28 cellular contexts compared by ENCODE assay signal in genomic region chr11:12069053-12069676, GRCh38. TPM values are rescaled to one million over a fixed set of nuclear protein-coding genes. Genes with fewer than 3 reads are reported as not detected.
DNase-seq lines count a peak whose midpoint lies in the region; ATAC-seq, FAIRE-seq and TF ChIP-seq lines count a peak whose summit lies in the region.
"Had no signal": no experiment of that assay in that cellular context is flagged by ENCODE, and none has a peak within 500 bp of the region (broad histone marks: within the 10 kb centered on the region; RNA-seq: fewer than 3 reads in every experiment).

No MANE protein-coding gene starts in this region.

- H3K27me3 Mint-ChIP-seq in naive thymus-derived CD4-positive, alpha-beta T cell, result peaks cover 0 to 8% (median 2%) of the 10 kb centered on the region in 5 donors
- H3K27me3 Mint-ChIP-seq: CD4-positive, alpha-beta T cell had no signal

- H3K27me3 ChIP-seq in BLaER1 treated with 17β-estradiol and CSF1 and Interleukin-3, amounts not matched to agents 10 nM and 100 nM, result no peaks in the 10 kb centered on the region
- no peaks in the 10 kb centered on the region for H3K27me3 ChIP-seq in naive thymus-derived CD4-positive, alpha-beta T cell (ENCODE audit: control insufficient read depth in 2 of 2, insufficient read depth in 2 of 2, low read length in 2 of 2)
- H3K27me3 ChIP-seq: body of pancreas, heart right ventricle had no signal

- H3K4me1 ChIP-seq in A549 (peaks cover 80% of the 10 kb centered on the region), mucosa of descending colon (ENCODE audit: low read depth) (peaks cover 15% of the 10 kb centered on the region)
- peaks cover 5 to 16% (median 13%) of the 10 kb centered on the region in 10 experiments; a peak in 19 of 20 replicates for H3K4me1 ChIP-seq in BLaER1 treated with 17β-estradiol and CSF1 and Interleukin-3, amounts not matched to agents 10 nM and 100 nM
- H3K4me1 ChIP-seq in naive thymus-derived CD4-positive, alpha-beta T cell (ENCODE audit: control insufficient read depth in 2 of 2, insufficient read depth in 2 of 2, low read length in 2 of 2), result peaks cover 0 to 4% of the 10 kb centered on the region in 2 donors

- H3K27ac Mint-ChIP-seq in naive thymus-derived CD4-positive, alpha-beta T cell, result no peak overlapping the region
- H3K27ac Mint-ChIP-seq: activated CD4-positive, alpha-beta T cell treated with anti-CD3 and anti-CD28 coated beads, Interleukin-2, amount 10 ng/mL, durations not matched to agents 24 days and 14 days; activated T-helper 2 cell treated with anti-CD3 and anti-CD28 coated beads, Interferon-gamma antibody, Interleukin-2, Interleukin-4, amounts not matched to agents 10 μg/mL and 5 μg/mL and 100 μg/mL, durations not matched to agents 14 hours and 24 hours and 36 hours; CD4-positive, alpha-beta T cell; IgD-negative memory B cell; naive B cell; stimulated activated naive B cell treated with anti-CD40 and anti-IgM and Interleukin-4, amounts not matched to agents 10 μg/mL and 1 μg/mL and 100 μg/mL, for 72 hours had no signal

- peaks cover 0 to 10% (median 0%) of the 10 kb centered on the region in 7 donors for H3K4me1 Mint-ChIP-seq in naive thymus-derived CD4-positive, alpha-beta T cell
- H3K4me1 Mint-ChIP-seq: IgD-negative memory B cell; naive B cell; stimulated activated naive B cell treated with anti-CD40 and anti-IgM and Interleukin-4, amounts not matched to agents 10 μg/mL and 1 μg/mL and 100 μg/mL, for 72 hours had no signal

- H3K27ac ChIP-seq in A549, result peak overlapping the region; percentile 97
- no peak overlapping the region for H3K27ac ChIP-seq in BLaER1 treated with 17β-estradiol and CSF1 and Interleukin-3, amounts not matched to agents 10 nM and 100 nM
- H3K27ac ChIP-seq in naive thymus-derived CD4-positive, alpha-beta T cell (ENCODE audit: low read depth, low read length), result no peak overlapping the region
- H3K27ac ChIP-seq: body of pancreas, heart right ventricle, SK-N-MC, spleen, thoracic aorta had no signal

- no peaks in the 10 kb centered on the region for H3K36me3 ChIP-seq in BLaER1 treated with 17β-estradiol and CSF1 and Interleukin-3, amounts not matched to agents 10 nM and 100 nM
- no peaks in the 10 kb centered on the region for H3K36me3 ChIP-seq in mucosa of descending colon (ENCODE audit: low read depth)
- no peaks in the 10 kb centered on the region for H3K36me3 ChIP-seq in naive thymus-derived CD4-positive, alpha-beta T cell (ENCODE audit: control insufficient read depth in 2 of 3, insufficient read depth in 3 of 3, low read length in 3 of 3)
- H3K36me3 ChIP-seq: heart right ventricle, spleen, thoracic aorta had no signal

- H3K4me3 Mint-ChIP-seq in naive thymus-derived CD4-positive, alpha-beta T cell, result no peak overlapping the region
- H3K4me3 Mint-ChIP-seq: activated CD4-positive, alpha-beta T cell treated with anti-CD3 and anti-CD28 coated beads, Interleukin-2, amount 10 ng/mL, durations not matched to agents 24 days and 14 days; CD4-positive, alpha-beta T cell; naive B cell; stimulated activated naive B cell treated with anti-CD40 and anti-IgM and Interleukin-4, amounts not matched to agents 10 μg/mL and 1 μg/mL and 100 μg/mL, for 72 hours had no signal

- no peak for TF ChIP-seq EP300 in A549 (IDR thresholded peaks at IDR 0.05)

- no peak for FAIRE-seq in A549 (lab: Jason Lieb, UNC)
- FAIRE-seq: G401.6 had no signal

- POLR2A ChIA-PET in A549 (lab: Yijun Ruan, JAX), result no interaction called here
- POLR2A ChIA-PET in naive thymus-derived CD4-positive, alpha-beta T cell (lab: Charles Lee), result no interaction called here

- no peak for ATAC-seq in A549
- peak; percentile 65 for ATAC-seq in mucosa of descending colon
- no peak for ATAC-seq in HG03025 (IDR thresholded peaks at IDR 0.05; ENCODE audit: low FRiP score, unreplicated experiment)
- ATAC-seq in naive thymus-derived CD4-positive, alpha-beta T cell, result no peak
- ATAC-seq: body of pancreas; heart right ventricle; left lobe of liver; stimulated activated naive B cell treated with anti-CD40 and anti-IgM and Interleukin-4, amounts not matched to agents 10 μg/mL and 1 μg/mL and 100 μg/mL, for 72 hours had no signal

- TF ChIP-seq CTCF in A549 (IDR thresholded peaks at IDR 0.05) (no peak), mucosa of descending colon (IDR thresholded peaks at IDR 0.05) (no peak)

- no peaks in the 10 kb centered on the region for H4K20me1 ChIP-seq in BLaER1 treated with 17β-estradiol and CSF1 and Interleukin-3, amounts not matched to agents 10 nM and 100 nM

- H3K9me3 ChIP-seq in A549 (peaks cover 13% of the 10 kb centered on the region), mucosa of descending colon (no peaks in the 10 kb centered on the region)
- H3K9me3 ChIP-seq in BLaER1 treated with 17β-estradiol and CSF1 and Interleukin-3, amounts not matched to agents 10 nM and 100 nM (replicated peaks in 1 of 11), result peaks cover 7 to 14% (median 9%) of the 10 kb centered on the region in 11 experiments; a peak in 20 of 22 replicates
- H3K9me3 ChIP-seq in naive thymus-derived CD4-positive, alpha-beta T cell (ENCODE audit: control insufficient read depth in 2 of 3, low read length in 3 of 3), result no peaks in the 10 kb centered on the region
- H3K9me3 ChIP-seq: body of pancreas, spleen, thoracic aorta had no signal

- DNase-seq in A549 (ENCODE audit: low read depth in 1 of 2, low spot score in 1 of 2) (no peak), SW480 (ENCODE audit: low spot score) (peak; percentile 81), mucosa of descending colon (no peak), DMS114 treated with DMSO at 0.1 percent for 48 hours (lab: John Stamatoyannopoulos, UW; ENCODE audit: unreplicated experiment) (no peak)
- no peak for DNase-seq in naive thymus-derived CD4-positive, alpha-beta T cell
- DNase-seq: activated CD4-positive, alpha-beta T cell treated with anti-CD3 and anti-CD28 coated beads, Interleukin-2, amount 10 ng/mL, durations not matched to agents 24 days and 14 days; body of pancreas; CD4-positive, alpha-beta T cell; DMS 273 treated with DMSO at 0.1 percent for 48 hours; effector CD8-positive, alpha-beta T cell; erythroblast; heart right ventricle; naive B cell; NCI-H1105 treated with DMSO at 0.1 percent for 48 hours; NCI-H524 treated with DMSO at 0.1 percent for 48 hours; retina; spleen; stimulated activated CD4-positive, alpha-beta T cell treated with anti-CD3 and anti-CD28 coated beads, Interleukin-4, amount 100 ng/mL, for 1 hour; stimulated activated naive B cell treated with anti-CD40 and anti-IgM and Interleukin-4, amounts not matched to agents 10 μg/mL and 1 μg/mL and 100 μg/mL, for 72 hours; T-helper 2 cell had no signal

- H3K4me3 ChIP-seq in A549 (no peak overlapping the region), mucosa of descending colon (no peak overlapping the region)
- no peak overlapping the region for H3K4me3 ChIP-seq in BLaER1 treated with 17β-estradiol and CSF1 and Interleukin-3, amounts not matched to agents 10 nM and 100 nM
- H3K4me3 ChIP-seq in naive thymus-derived CD4-positive, alpha-beta T cell (ENCODE audit: low read length), result no peak overlapping the region
- H3K4me3 ChIP-seq: body of pancreas, heart right ventricle, SK-N-MC, spleen, thoracic aorta had no signal

- H3K9me3 Mint-ChIP-seq in naive thymus-derived CD4-positive, alpha-beta T cell, result peaks cover 0 to 6% (median 0%) of the 10 kb centered on the region in 11 donors
- H3K9me3 Mint-ChIP-seq: CD4-positive, alpha-beta T cell; IgD-negative memory B cell; stimulated activated naive B cell treated with anti-CD40 and anti-IgM and Interleukin-4, amounts not matched to agents 10 μg/mL and 1 μg/mL and 100 μg/mL, for 72 hours had no signal

- peaks cover 0 to 3% (median 0%) of the 10 kb centered on the region in 5 donors for H3K36me3 Mint-ChIP-seq in naive thymus-derived CD4-positive, alpha-beta T cell
- H3K36me3 Mint-ChIP-seq: naive B cell; stimulated activated naive B cell treated with anti-CD40 and anti-IgM and Interleukin-4, amounts not matched to agents 10 μg/mL and 1 μg/mL and 100 μg/mL, for 72 hours had no signal

- no peak for TF ChIP-seq RAD21 in A549 (conservative IDR thresholded peaks at IDR 0.05 in 1 of 2, IDR thresholded peaks at IDR 0.05 in 1 of 2)

- no peak overlapping the region for H3K9ac ChIP-seq in BLaER1 treated with 17β-estradiol and CSF1 and Interleukin-3, amounts not matched to agents 10 nM and 100 nM

- intact Hi-C loops in mucosa of descending colon (cut with DNase I, micrococcal nuclease), result no loop called here
- intact Hi-C loops in naive thymus-derived CD4-positive, alpha-beta T cell (cut with micrococcal nuclease), result no loop called here

- H3K4me2 ChIP-seq in A549, result no peak overlapping the region
- H3K4me2 ChIP-seq in BLaER1 treated with 17β-estradiol and CSF1 and Interleukin-3, amounts not matched to agents 10 nM and 100 nM, result peak overlapping the region in 6 of 11 experiments; percentile 20 to 60 (median 36); a peak in 9 of 22 replicates

- CTCF ChIA-PET in A549 (lab: Yijun Ruan, JAX), result interaction anchor here (4.8 kb wide), 1 partner anchor 9 kb away, joined by 37 read pairs; no protein-coding TSS in a partner anchor
- CTCF ChIA-PET in naive thymus-derived CD4-positive, alpha-beta T cell (lab: Charles Lee), result no interaction called here

- no peak for TF ChIP-seq POLR2A in A549 (IDR thresholded peaks at IDR 0.05; ENCODE audit: low read length)

- 94% methylated on average over 12 of the region's 12 CpGs for WGBS in A549 (ENCODE audit: missing lambda C conversion rate)

TF ChIP-seq in A549, 52 proteins besides CTCF, POLR2A, EP300 and RAD21 (continues in another document):
- TF ChIP-seq CHD4 (IDR thresholded peaks at IDR 0.05; ENCODE audit: borderline replicate concordance) (no peak), HOXA7 (CRISPR knock-in tag; IDR thresholded peaks at IDR 0.05) (no peak), ZNF302 (CRISPR knock-in tag; IDR thresholded peaks at IDR 0.05) (no peak), NR3C1 (IDR thresholded peaks at IDR 0.05) (no peak), SMC3 (IDR thresholded peaks at IDR 0.05) (no peak), TP53 (CRISPR knock-in tag; IDR thresholded peaks at IDR 0.05) (no peak), PHF8 (IDR thresholded peaks at IDR 0.05; ENCODE audit: borderline replicate concordance, low read depth) (no peak)

RNA-seq across cellular contexts. Expression of gene MICAL2, which starts 41.2 kb away (rescaled TPM):
- 42.1 and 52.4 TPM in 2 replicates for polyA plus RNA-seq in A549 (2011; rRNA removed)
- 19.3 and 22.9 TPM in 2 replicates for polyA plus RNA-seq in A549 (2012; cell fraction: cytosol; rRNA removed)
- 25.5 and 31.9 TPM in 2 replicates for polyA plus RNA-seq in A549 (2012; cell fraction: nucleus; rRNA removed)
- polyA plus RNA-seq in A549 (2017; fragmentation: RNase III; extraction: RNeasy Plus Mini Kit Qiagen cat#74134 plus additional on column Dnase treatment), result 39.8 to 43.6 TPM (median 43.5 TPM) in 3 replicates
- 104 and 112 TPM in 2 replicates for polyA minus RNA-seq in A549 (2011; rRNA and poly(A)+ RNA removed)
- 100 to 1,000 TPM; 263 to 384 (median 312) TPM for total RNA-seq in mucosa of descending colon
- total RNA-seq in naive thymus-derived CD4-positive, alpha-beta T cell, result 100 to 1,000 TPM in 1 of 5 experiments, 10 to 100 TPM in 2, 1 to 10 TPM in 2; 5.8 to 112 (median 13.4) TPM
- 1 to 10 TPM; 1.1 to 2.6 TPM for polyA plus RNA-seq in naive thymus-derived CD4-positive, alpha-beta T cell

Comparison
In these comparisons a context has a peak if more than half of its experiments do, and no peak if none do; other contexts are left out.
1. H3K27ac ChIP-seq: peak in A549 (2 of 2); none in BLaER1 treated with 17β-estradiol and CSF1 and Interleukin-3, amounts not matched to agents 10 nM and 100 nM (0 of 11) and naive thymus-derived CD4-positive, alpha-beta T cell (single experiment).